ENCODE assay signal across 8 cellular contexts in genomic region chr14:95335071-95335470, GRCh38.
"Had no signal": no experiment of that assay in that cellular context is flagged by ENCODE, and none has a peak within 500 bp of the region (broad histone marks: within the 10 kb centered on the region; RNA-seq: fewer than 3 reads in every experiment).

No MANE protein-coding gene starts in this region.

- H3K9me3 ChIP-seq: HAP-1 had no signal

- H3K4me3 ChIP-seq: GM23248, HAP-1 had no signal

- H3K36me3 ChIP-seq: HAP-1 had no signal

- H3K27ac ChIP-seq: GM23248, HL-60 had no signal

- ATAC-seq: HCT116, HepG2 had no signal

- DNase-seq: GM23248, GOT3, H7, HFFc6 had no signal

- H3K4me1 ChIP-seq: HAP-1 had no signal
